In genomic region chr20:3248167-3248992, GRCh38 we compare ENCODE assay signal across 1 cellular context.
TF ChIP-seq lines count a peak whose summit lies in the region.

No MANE protein-coding gene starts in this region.

TF ChIP-seq in HepG2, 621 proteins besides CTCF, POLR2A, EP300 and RAD21 (continued from another document and continues in another):
- TF ChIP-seq ZNF639 (CRISPR knock-in tag; conservative IDR thresholded peaks at IDR 0.05), result no peak
- TF ChIP-seq ZNF292 (CRISPR knock-in tag; IDR thresholded peaks at IDR 0.05; ENCODE audit: borderline replicate concordance, low read depth), result no peak
- no peak for TF ChIP-seq CBX2 (IDR thresholded peaks at IDR 0.05; ENCODE audit: low read depth, low read length)
- no peak for TF ChIP-seq CBX2 (CRISPR knock-in tag; IDR thresholded peaks at IDR 0.05; ENCODE audit: low read depth)
- no peak for TF ChIP-seq FOXM1 (CRISPR knock-in tag; IDR thresholded peaks at IDR 0.05)
- no peak for TF ChIP-seq HES4 (CRISPR knock-in tag; IDR thresholded peaks at IDR 0.05; ENCODE audit: borderline replicate concordance)
- TF ChIP-seq IRF2 (CRISPR knock-in tag; IDR thresholded peaks at IDR 0.05), result no peak
- no peak for TF ChIP-seq HNF4G (IDR thresholded peaks at IDR 0.05; ENCODE audit: borderline replicate concordance, low read depth, low read length)
- no peak for TF ChIP-seq HNF4G (CRISPR knock-in tag; IDR thresholded peaks at IDR 0.05; ENCODE audit: borderline replicate concordance, low read depth)
- TF ChIP-seq GPN1 (CRISPR knock-in tag; IDR thresholded peaks at IDR 0.05; ENCODE audit: borderline replicate concordance), result no peak
- no peak for TF ChIP-seq HDAC6 (IDR thresholded peaks at IDR 0.05; ENCODE audit: low read depth, low read length)
- peak; percentile 59; the same call in 1 of the 2 replicates for TF ChIP-seq ZSCAN21 (CRISPR knock-in tag; IDR thresholded peaks at IDR 0.05; ENCODE audit: borderline replicate concordance)
- TF ChIP-seq PRDM15 (CRISPR knock-in tag; IDR thresholded peaks at IDR 0.05), result no peak
- no peak for TF ChIP-seq AFF4 (CRISPR knock-in tag; IDR thresholded peaks at IDR 0.05)
- TF ChIP-seq ZNF142 (CRISPR knock-in tag; IDR thresholded peaks at IDR 0.05), result no peak
- peak; percentile 32; the same call in 1 of the 2 replicates for TF ChIP-seq GFI1 (CRISPR knock-in tag; IDR thresholded peaks at IDR 0.05; ENCODE audit: borderline replicate concordance)
- TF ChIP-seq ZNF720 (CRISPR knock-in tag; IDR thresholded peaks at IDR 0.05), result no peak
- TF ChIP-seq PHF5A (CRISPR knock-in tag; IDR thresholded peaks at IDR 0.05; ENCODE audit: low read depth, unreplicated experiment), result no peak
- no peak for TF ChIP-seq PRDM4 (CRISPR knock-in tag; IDR thresholded peaks at IDR 0.05; ENCODE audit: borderline replicate concordance)
- TF ChIP-seq ZNF788 (CRISPR knock-in tag; IDR thresholded peaks at IDR 0.05; ENCODE audit: borderline replicate concordance), result no peak
- no peak for TF ChIP-seq MLLT10 (CRISPR knock-in tag; IDR thresholded peaks at IDR 0.05)
- TF ChIP-seq PLRG1 (conservative IDR thresholded peaks at IDR 0.05), result no peak
- no peak for TF ChIP-seq ZKSCAN5 (CRISPR knock-in tag; IDR thresholded peaks at IDR 0.05)
- peak; percentile 22; the same call in 1 of the 2 replicates for TF ChIP-seq ZNF205 (CRISPR knock-in tag; IDR thresholded peaks at IDR 0.05)
- no peak for TF ChIP-seq ETV6 (CRISPR knock-in tag; conservative IDR thresholded peaks at IDR 0.05)
- no peak for TF ChIP-seq ZMYM3 (CRISPR knock-in tag; IDR thresholded peaks at IDR 0.05)
- TF ChIP-seq ZNF232 (CRISPR knock-in tag; IDR thresholded peaks at IDR 0.05; ENCODE audit: borderline replicate concordance), result no peak
- no peak for TF ChIP-seq ZNF275 (CRISPR knock-in tag; IDR thresholded peaks at IDR 0.05; ENCODE audit: borderline replicate concordance)
- TF ChIP-seq ZNF768 (CRISPR knock-in tag; IDR thresholded peaks at IDR 0.05), result peak; percentile 45; the same call in 1 of the 2 replicates
- peak; percentile 24; the same call in 1 of the 2 replicates for TF ChIP-seq ZSCAN25 (CRISPR knock-in tag; IDR thresholded peaks at IDR 0.05)
- no peak for TF ChIP-seq ZNF383 (CRISPR knock-in tag; IDR thresholded peaks at IDR 0.05; ENCODE audit: borderline replicate concordance)
- no peak for TF ChIP-seq KLF15 (CRISPR knock-in tag; IDR thresholded peaks at IDR 0.05; ENCODE audit: borderline replicate concordance)
- TF ChIP-seq SATB2 (CRISPR knock-in tag; IDR thresholded peaks at IDR 0.05), result no peak
- TF ChIP-seq ZNF644 (CRISPR knock-in tag; IDR thresholded peaks at IDR 0.05; ENCODE audit: low read depth), result no peak
- TF ChIP-seq TBL1XR1 (IDR thresholded peaks at IDR 0.05; ENCODE audit: borderline replicate concordance, low read length, partially characterized antibody), result no peak
- 0 out of 2 replicates have a peak, but pooled peaks have one; percentile 12 for TF ChIP-seq SOX5 (CRISPR knock-in tag; IDR thresholded peaks at IDR 0.05; ENCODE audit: borderline replicate concordance)
- no peak for TF ChIP-seq SCMH1 (CRISPR knock-in tag; IDR thresholded peaks at IDR 0.05; ENCODE audit: borderline replicate concordance)
- no peak for TF ChIP-seq NAIF1 (CRISPR knock-in tag; IDR thresholded peaks at IDR 0.05; ENCODE audit: borderline replicate concordance)
- TF ChIP-seq BCLAF1 (IDR thresholded peaks at IDR 0.05), result no peak
- no peak for TF ChIP-seq EHMT2 (IDR thresholded peaks at IDR 0.05; ENCODE audit: borderline replicate concordance, low read depth, low read length)
- TF ChIP-seq SNAI1 (CRISPR knock-in tag; IDR thresholded peaks at IDR 0.05; ENCODE audit: borderline replicate concordance), result no peak
- peak; percentile 77; the same call in 1 of the 2 replicates for TF ChIP-seq ZNF468 (CRISPR knock-in tag; IDR thresholded peaks at IDR 0.05)
